Comparison of ENCODE assay signal across 12 cellular contexts in genomic region chr6:31820051-31820389, GRCh38. TPM values are rescaled to one million over a fixed set of nuclear protein-coding genes. Genes with fewer than 3 reads are reported as not detected.
DNase-seq lines count a peak whose midpoint lies in the region; ATAC-seq and TF ChIP-seq lines count a peak whose summit lies in the region.
"Had no signal": no experiment of that assay in that cellular context is flagged by ENCODE, and none has a peak within 500 bp of the region (broad histone marks: within the 10 kb centered on the region; RNA-seq: fewer than 3 reads in every experiment).

No MANE protein-coding gene starts in this region.

- peaks cover 12 to 54% (median 30%) of the 10 kb centered on the region in 4 donors for H3K4me1 Mint-ChIP-seq in CD4-positive, CD25-positive, alpha-beta regulatory T cell

- peaks cover 8% of the 10 kb centered on the region for H3K36me3 Mint-ChIP-seq in CD4-positive, CD25-positive, alpha-beta regulatory T cell

- H3K9me3 Mint-ChIP-seq in CD4-positive, CD25-positive, alpha-beta regulatory T cell: no peaks in the 10 kb centered on the region

- H3K27ac ChIP-seq in CD4-positive, CD25-positive, alpha-beta regulatory T cell (ENCODE audit: insufficient read depth, low read length, poor library complexity, severe bottlenecking): peak overlapping the region; percentile 48
- H3K27ac ChIP-seq in esophagus (ENCODE audit: low read depth in 2 of 2, low read length in 1 of 2): peak overlapping the region; percentile 53 to 76
- H3K27ac ChIP-seq in neutrophil: peak overlapping the region; percentile 29

- no peaks in the 10 kb centered on the region for H3K27me3 ChIP-seq in CD4-positive, CD25-positive, alpha-beta regulatory T cell (ENCODE audit: control insufficient read depth, insufficient read depth, low read length)
- H3K27me3 ChIP-seq in esophagus (ENCODE audit: control insufficient read depth in 1 of 2, insufficient read depth in 2 of 2, low read length in 2 of 2) (no peaks in the 10 kb centered on the region), neutrophil (no peaks in the 10 kb centered on the region)
- H3K27me3 ChIP-seq: body of pancreas had no signal

- TF ChIP-seq CTCF in NB4 (IDR thresholded peaks at IDR 0.05; ENCODE audit: low read depth, low read length): no peak
- no peak for TF ChIP-seq CTCF in neutrophil (IDR thresholded peaks at IDR 0.05)

- intact Hi-C loops in posterior vena cava (cut with DNase I): no loop called here

- peak overlapping the region; percentile 67 for H3K4me3 ChIP-seq in CD4-positive, CD25-positive, alpha-beta regulatory T cell (ENCODE audit: low read depth, low read length)
- peak overlapping the region; percentile 4 for H3K4me3 ChIP-seq in NB4 (ENCODE audit: low read depth, low read length)
- H3K4me3 ChIP-seq in esophagus (ENCODE audit: low read depth in 1 of 2, low read length in 2 of 2): no peak overlapping the region
- H3K4me3 ChIP-seq in neutrophil (ENCODE audit: low read depth in 1 of 2, low read length in 1 of 2): peak overlapping the region; percentile 80 to 94
- H3K4me3 ChIP-seq: body of pancreas had no signal

- TF ChIP-seq POLR2A in NB4 (IDR thresholded peaks at IDR 0.05; ENCODE audit: extremely low read depth, insufficient read length): no peak

- H3K9me3 ChIP-seq in CD4-positive, CD25-positive, alpha-beta regulatory T cell (ENCODE audit: control insufficient read depth in 2 of 2, low read length in 2 of 2): no peaks in the 10 kb centered on the region
- no peaks in the 10 kb centered on the region for H3K9me3 ChIP-seq in esophagus (ENCODE audit: control insufficient read depth in 2 of 2, insufficient read depth in 1 of 2, low read depth in 1 of 2, low read length in 1 of 2)
- H3K9me3 ChIP-seq in neutrophil: no peaks in the 10 kb centered on the region
- H3K9me3 ChIP-seq: body of pancreas had no signal

- H3K4me1 ChIP-seq in CD4-positive, CD25-positive, alpha-beta regulatory T cell (ENCODE audit: control insufficient read depth, insufficient read depth, low read length, poor library complexity, severe bottlenecking): peaks cover 48% of the 10 kb centered on the region
- peaks cover under 1 to 2% of the 10 kb centered on the region in 2 donors for H3K4me1 ChIP-seq in esophagus (ENCODE audit: control insufficient read depth in 2 of 2, insufficient read depth in 2 of 2, low read length in 1 of 2)
- H3K4me1 ChIP-seq in neutrophil (ENCODE audit: control insufficient read depth in 1 of 2, insufficient read depth in 1 of 2, low read depth in 1 of 2, low read length in 1 of 2): peaks cover 65 to 72% of the 10 kb centered on the region in 2 experiments

- H3K36me3 ChIP-seq in CD4-positive, CD25-positive, alpha-beta regulatory T cell (ENCODE audit: control insufficient read depth, insufficient read depth, low read length): no peaks in the 10 kb centered on the region
- H3K36me3 ChIP-seq in esophagus (ENCODE audit: control insufficient read depth in 2 of 2, insufficient read depth in 2 of 2, low read length in 1 of 2) (no peaks in the 10 kb centered on the region), neutrophil (no peaks in the 10 kb centered on the region)

- no peak for ATAC-seq in CD4-positive, CD25-positive, alpha-beta regulatory T cell (ENCODE audit: low read depth in 2 of 2)
- no peak for ATAC-seq in HG02623 (IDR thresholded peaks at IDR 0.05; ENCODE audit: unreplicated experiment)
- ATAC-seq: body of pancreas, esophagus mucosa had no signal

- H3K27me3 Mint-ChIP-seq in CD4-positive, CD25-positive, alpha-beta regulatory T cell: no peaks in the 10 kb centered on the region

- H3K27ac Mint-ChIP-seq in CD4-positive, CD25-positive, alpha-beta regulatory T cell: peak overlapping the region in 2 of 3 donors; percentile 13 to 66

- DNase-seq in CD4-positive, CD25-positive, alpha-beta regulatory T cell: no peak
- DNase-seq in NB4 (ENCODE audit: low read depth): no peak
- DNase-seq in posterior vena cava (ENCODE audit: low spot score): no peak
- no peak for DNase-seq in RKO (ENCODE audit: low spot score)
- DNase-seq in C1 segment of cervical spinal cord (lab: John Stamatoyannopoulos, UW): no peak
- DNase-seq: activated CD4-positive, alpha-beta T cell treated with anti-CD3 and anti-CD28 coated beads for 48 hours; body of pancreas; SHP77 had no signal

- 73 to 86% methylated on average over 3 of the region's 3 CpGs for WGBS in esophagus, 2 donors

- peak overlapping the region; percentile 70 to 98 (median 84) for H3K4me3 Mint-ChIP-seq in CD4-positive, CD25-positive, alpha-beta regulatory T cell

RNA-seq across cellular contexts. Expression of gene HSPA1A, which starts 4.7 kb away (rescaled TPM):
- 30.6 TPM for total RNA-seq in CD4-positive, CD25-positive, alpha-beta regulatory T cell
- polyA plus RNA-seq in CD4-positive, CD25-positive, alpha-beta regulatory T cell: 10 to 100 TPM; 65.7 to 93.0 (median 80.5) TPM
- 100 to 1,000 TPM; 105 to 125 TPM for polyA plus RNA-seq in esophagus
- 100 to 1,000 TPM; 157 to 187 TPM for total RNA-seq in posterior vena cava

RNA-seq across cellular contexts. Expression of gene HSPA1L, which starts 4.9 kb away (rescaled TPM):
- 5.5 TPM for total RNA-seq in CD4-positive, CD25-positive, alpha-beta regulatory T cell
- 1 to 10 TPM; 2.2 to 4.2 (median 3.5) TPM for polyA plus RNA-seq in CD4-positive, CD25-positive, alpha-beta regulatory T cell
- polyA plus RNA-seq in esophagus: under 1 TPM; 0.39 to 0.42 TPM
- total RNA-seq in posterior vena cava: 1 to 10 TPM; 1.4 to 1.7 TPM

RNA-seq across cellular contexts. Expression of gene HSPA1B, which starts 7.5 kb away (rescaled TPM):
- 27.3 TPM for total RNA-seq in CD4-positive, CD25-positive, alpha-beta regulatory T cell
- 1 to 10 TPM; 2.3 to 6.8 (median 3.0) TPM for polyA plus RNA-seq in CD4-positive, CD25-positive, alpha-beta regulatory T cell
- 100 to 1,000 TPM in 1 of 2 donors, 10 to 100 TPM in 1; 26.9 to 103 TPM for polyA plus RNA-seq in esophagus
- total RNA-seq in posterior vena cava: 100 to 1,000 TPM in 1 of 2 donors, 10 to 100 TPM in 1; 89.8 to 106 TPM

RNA-seq across cellular contexts. Expression of gene LSM2, which starts 13.3 kb away (rescaled TPM):
- 29.3 TPM for total RNA-seq in CD4-positive, CD25-positive, alpha-beta regulatory T cell
- 100 to 1,000 TPM in 1 of 4 donors, 10 to 100 TPM in 3; 80.0 to 122 (median 87.5) TPM for polyA plus RNA-seq in CD4-positive, CD25-positive, alpha-beta regulatory T cell
- 10 to 100 TPM; 25.6 to 42.9 TPM for polyA plus RNA-seq in esophagus
- 10 to 100 TPM; 38.7 to 39.7 TPM for total RNA-seq in posterior vena cava

RNA-seq across cellular contexts. Expression of gene VARS1, which starts 24.5 kb away (rescaled TPM):
- 63.4 TPM for total RNA-seq in CD4-positive, CD25-positive, alpha-beta regulatory T cell
- 10 to 100 TPM; 27.1 to 45.1 (median 29.9) TPM for polyA plus RNA-seq in CD4-positive, CD25-positive, alpha-beta regulatory T cell
- polyA plus RNA-seq in esophagus: 10 to 100 TPM; 35.7 to 37.3 TPM
- total RNA-seq in posterior vena cava: 10 to 100 TPM; 49.0 to 60.8 TPM

Comparison
In these comparisons a context has a peak if more than half of its experiments do, and no peak if none do; other contexts are left out.
1. H3K4me3 ChIP-seq: peak in CD4-positive, CD25-positive, alpha-beta regulatory T cell (single experiment), NB4 (single experiment) and neutrophil (2 of 2); none in esophagus (0 of 2).
2. Peak in every context shown above with its lines, with median percentiles within 50 percentile points of each other: H3K27ac ChIP-seq.